In the genomic region with DNA sequence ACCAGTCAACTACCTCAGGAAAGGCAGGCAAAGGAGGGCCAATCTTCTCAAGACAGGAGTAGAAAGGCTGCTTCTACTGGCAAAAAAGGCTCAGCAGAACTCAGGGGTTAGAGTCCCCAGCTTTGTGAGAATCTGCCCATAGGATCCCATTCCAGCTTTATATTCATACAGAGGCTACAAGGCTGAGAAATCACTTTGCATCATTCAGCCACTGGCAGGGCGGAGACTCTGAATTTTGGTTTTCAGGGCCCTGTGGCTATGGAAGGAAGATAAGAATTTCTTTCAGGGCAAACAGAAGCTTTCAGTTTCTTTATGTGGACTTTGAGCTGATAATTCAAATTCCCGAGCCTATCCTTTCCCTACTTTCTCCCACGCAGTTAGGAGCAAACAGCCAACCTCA, we compare ENCODE assay signal across 10 cellular contexts.
A peak's percentile ranks its signal among the peaks of the same experiment; 100 is the strongest.
DNase-seq lines count a peak whose midpoint lies in the region; ATAC-seq, FAIRE-seq and TF ChIP-seq lines count a peak whose summit lies in the region.
"Had no signal": no experiment of that assay in that cellular context is flagged by ENCODE, and none has a peak within 500 bp of the region (broad histone marks: within the 10 kb centered on the region; RNA-seq: fewer than 3 reads in every experiment).

No MANE protein-coding gene starts in this region.

- CTCF ChIA-PET in activated CD8-positive, alpha-beta memory T cell treated with anti-CD3 and anti-CD28 coated beads, Interleukin-2, amount 10 ng/mL, durations not matched to agents 7 days and 5 days (lab: Charles Lee) = interaction anchor here (0.8 to 1.2 kb wide), 3 partner anchors 9 to 1162 kb away, joined by 3 to 4 read pairs (median 3); no protein-coding TSS in a partner anchor

- no peak for FAIRE-seq in small intestine (lab: Jason Lieb, UNC)
- FAIRE-seq in HTR-8/SVneo (lab: Jason Lieb, UNC) = no peak
- FAIRE-seq: A549 had no signal

- peaks cover 70% of the 10 kb centered on the region for H3K4me1 Mint-ChIP-seq in activated CD8-positive, alpha-beta memory T cell treated with anti-CD3 and anti-CD28 coated beads, Interleukin-2, amount 10 ng/mL, durations not matched to agents 7 days and 5 days
- peaks cover 70% of the 10 kb centered on the region for H3K4me1 Mint-ChIP-seq in T-helper 1 cell treated with Interleukin-12 subunit alpha and Interleukin-12 subunit beta and Interleukin-4 antibody, amounts not matched to agents 30 μg/mL and 1 μg/mL, for 36 hours (ENCODE audit: low read depth)

- no peaks in the 10 kb centered on the region for H3K9me3 ChIP-seq in small intestine (ENCODE audit: control insufficient read depth, low read depth)
- H3K9me3 ChIP-seq in psoas muscle = no peaks in the 10 kb centered on the region
- H3K9me3 ChIP-seq: A549 had no signal

- TF ChIP-seq CTCF in psoas muscle (IDR thresholded peaks at IDR 0.05) = no peak

- peaks cover 4% of the 10 kb centered on the region for H3K9me3 Mint-ChIP-seq in activated CD8-positive, alpha-beta memory T cell treated with anti-CD3 and anti-CD28 coated beads, Interleukin-2, amount 10 ng/mL, durations not matched to agents 7 days and 5 days (ENCODE audit: low read depth)
- no peaks in the 10 kb centered on the region for H3K9me3 Mint-ChIP-seq in T-helper 1 cell treated with Interleukin-12 subunit alpha and Interleukin-12 subunit beta and Interleukin-4 antibody, amounts not matched to agents 30 μg/mL and 1 μg/mL, for 36 hours

- peak; percentile 42 for DNase-seq in activated CD8-positive, alpha-beta memory T cell treated with anti-CD3 and anti-CD28 coated beads, Interleukin-2, amount 10 ng/mL, durations not matched to agents 7 days and 5 days
- DNase-seq in activated CD8-positive, alpha-beta memory T cell treated with anti-CD3 and anti-CD28 coated beads for 24 hours = no peak
- DNase-seq in small intestine = peak; percentile 33
- DNase-seq in psoas muscle = no peak
- no peak for DNase-seq in NCI-H1092 (lab: John Stamatoyannopoulos, UW)
- DNase-seq in HTR-8/SVneo (ENCODE audit: insufficient read length, low spot score) = no peak
- DNase-seq: dorsolateral prefrontal cortex had no signal

- H3K4me3 ChIP-seq in small intestine (ENCODE audit: low read depth in 1 of 2, low read length in 2 of 2) (no peak overlapping the region), psoas muscle (no peak overlapping the region)
- H3K4me3 ChIP-seq: A549, dorsolateral prefrontal cortex had no signal

- H3K27ac ChIP-seq in small intestine (ENCODE audit: low read depth in 1 of 2, low read length in 1 of 2) (peak overlapping the region; percentile 54 to 79), psoas muscle (no peak overlapping the region)
- H3K27ac ChIP-seq: A549, dorsolateral prefrontal cortex had no signal

- ATAC-seq in activated CD8-positive, alpha-beta memory T cell treated with anti-CD3 and anti-CD28 coated beads, Interleukin-2, amount 10 ng/mL, durations not matched to agents 7 days and 5 days = peak; percentile 38
- ATAC-seq in HG02943 (IDR thresholded peaks at IDR 0.05; ENCODE audit: low read depth, unreplicated experiment) = peak; percentile 32
- ATAC-seq in psoas muscle = no peak
- ATAC-seq: A549 had no signal

- peak overlapping the region; percentile 54 for H3K4me3 Mint-ChIP-seq in activated CD8-positive, alpha-beta memory T cell treated with anti-CD3 and anti-CD28 coated beads, Interleukin-2, amount 10 ng/mL, durations not matched to agents 7 days and 5 days
- H3K4me3 Mint-ChIP-seq in T-helper 1 cell treated with Interleukin-12 subunit alpha and Interleukin-12 subunit beta and Interleukin-4 antibody, amounts not matched to agents 30 μg/mL and 1 μg/mL, for 36 hours = peak overlapping the region; percentile 50

- H3K27me3 ChIP-seq in small intestine (ENCODE audit: control insufficient read depth in 2 of 2, insufficient read depth in 2 of 2, low read length in 2 of 2) = no peaks in the 10 kb centered on the region
- H3K27me3 ChIP-seq in psoas muscle (ENCODE audit: insufficient read depth in 3 of 3, low read length in 2 of 3) = no peaks in the 10 kb centered on the region

- no peaks in the 10 kb centered on the region for H3K27me3 Mint-ChIP-seq in activated CD8-positive, alpha-beta memory T cell treated with anti-CD3 and anti-CD28 coated beads, Interleukin-2, amount 10 ng/mL, durations not matched to agents 7 days and 5 days
- H3K27me3 Mint-ChIP-seq in T-helper 1 cell treated with Interleukin-12 subunit alpha and Interleukin-12 subunit beta and Interleukin-4 antibody, amounts not matched to agents 30 μg/mL and 1 μg/mL, for 36 hours (ENCODE audit: low read depth) = no peaks in the 10 kb centered on the region

- H3K36me3 ChIP-seq in small intestine (ENCODE audit: control insufficient read depth in 2 of 2, insufficient read depth in 2 of 2, low read length in 2 of 2) (no peaks in the 10 kb centered on the region), psoas muscle (ENCODE audit: insufficient read depth in 1 of 2, low read depth in 1 of 2) (no peaks in the 10 kb centered on the region)

- intact Hi-C loops in psoas muscle (cut with DNase I) = no loop called here

- H3K36me3 Mint-ChIP-seq in activated CD8-positive, alpha-beta memory T cell treated with anti-CD3 and anti-CD28 coated beads, Interleukin-2, amount 10 ng/mL, durations not matched to agents 7 days and 5 days = peaks cover 23% of the 10 kb centered on the region
- peaks cover 16% of the 10 kb centered on the region for H3K36me3 Mint-ChIP-seq in T-helper 1 cell treated with Interleukin-12 subunit alpha and Interleukin-12 subunit beta and Interleukin-4 antibody, amounts not matched to agents 30 μg/mL and 1 μg/mL, for 36 hours (ENCODE audit: low read depth)

- peak overlapping the region; percentile 98 for H3K27ac Mint-ChIP-seq in activated CD8-positive, alpha-beta memory T cell treated with anti-CD3 and anti-CD28 coated beads, Interleukin-2, amount 10 ng/mL, durations not matched to agents 7 days and 5 days
- H3K27ac Mint-ChIP-seq in T-helper 1 cell treated with Interleukin-12 subunit alpha and Interleukin-12 subunit beta and Interleukin-4 antibody, amounts not matched to agents 30 μg/mL and 1 μg/mL, for 36 hours = peak overlapping the region; percentile 90

- no peaks in the 10 kb centered on the region for H3K4me1 ChIP-seq in small intestine (ENCODE audit: control insufficient read depth in 2 of 2, insufficient read depth in 1 of 2, low read depth in 1 of 2, low read length in 1 of 2)
- no peaks in the 10 kb centered on the region for H3K4me1 ChIP-seq in psoas muscle
- H3K4me1 ChIP-seq: A549 had no signal

- 9 to 55% (median 34%) methylated on average over 3 of the region's 3 CpGs for WGBS in small intestine, 3 donors
- 82 to 92% (median 92%) methylated on average over 3 of the region's 3 CpGs for WGBS in psoas muscle, 3 donors

Comparison
In these comparisons a context has a peak if more than half of its experiments do, and no peak if none do; other contexts are left out.
1. DNase-seq: peak in activated CD8-positive, alpha-beta memory T cell treated with anti-CD3 and anti-CD28 coated beads, Interleukin-2, amount 10 ng/mL, durations not matched to agents 7 days and 5 days (single experiment) and small intestine (single experiment); none in activated CD8-positive, alpha-beta memory T cell treated with anti-CD3 and anti-CD28 coated beads for 24 hours (single experiment), psoas muscle (0 of 2), NCI-H1092 (single experiment) and HTR-8/SVneo (single experiment).
2. ATAC-seq: peak in activated CD8-positive, alpha-beta memory T cell treated with anti-CD3 and anti-CD28 coated beads, Interleukin-2, amount 10 ng/mL, durations not matched to agents 7 days and 5 days (single experiment) and HG02943 (single experiment); none in psoas muscle (0 of 4).